Comparison of ENCODE assay signal across 22 cellular contexts in the genomic region with DNA sequence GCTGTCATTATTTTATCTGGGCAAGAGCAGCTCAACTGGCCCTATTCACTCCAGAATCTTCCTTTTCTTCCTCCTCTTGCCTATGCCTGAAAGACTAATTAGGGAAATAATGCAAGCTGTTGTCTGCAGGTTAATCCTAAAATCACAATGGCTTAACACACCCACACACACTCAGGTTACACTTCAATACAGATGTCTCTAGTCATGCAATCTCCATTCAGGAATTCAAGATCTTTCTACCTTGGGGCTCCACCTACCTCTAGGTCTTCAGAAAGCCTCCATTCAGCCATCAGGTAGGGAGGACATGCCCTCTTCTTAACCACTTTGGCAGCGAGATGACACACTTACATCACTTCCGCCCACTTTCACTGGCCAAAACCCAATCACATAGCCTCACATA.
DNase-seq lines count a peak whose midpoint lies in the region; ATAC-seq, FAIRE-seq and TF ChIP-seq lines count a peak whose summit lies in the region.
"Had no signal": no experiment of that assay in that cellular context is flagged by ENCODE, and none has a peak within 500 bp of the region (broad histone marks: within the 10 kb centered on the region; RNA-seq: fewer than 3 reads in every experiment).

No MANE protein-coding gene starts in this region.

- H3K36me3 ChIP-seq in HAP-1 (replicated peaks) = no peaks in the 10 kb centered on the region
- no peaks in the 10 kb centered on the region for H3K36me3 ChIP-seq in neuronal stem cell (replicated peaks in 1 of 2; ENCODE audit: control insufficient read depth in 2 of 2, insufficient read depth in 2 of 2, low read length in 2 of 2)
- H3K36me3 ChIP-seq in right lobe of liver = no peaks in the 10 kb centered on the region
- H3K36me3 ChIP-seq: BLaER1, SJCRH30 had no signal

- H2BK120ac ChIP-seq in neuronal stem cell (ENCODE audit: low read depth, low read length) = no peak overlapping the region

- no peak for FAIRE-seq in GM19239 (lab: Jason Lieb, UNC)
- FAIRE-seq: RCC 7860 had no signal

- H3K27ac ChIP-seq in neuronal stem cell (replicated peaks; ENCODE audit: low read length) (peak overlapping the region; percentile 1), right lobe of liver (no peak overlapping the region)
- H3K27ac ChIP-seq: BLaER1, SJCRH30 had no signal

- no peak overlapping the region for H2BK12ac ChIP-seq in neuronal stem cell (ENCODE audit: low read length)

- H3K4ac ChIP-seq in neuronal stem cell (ENCODE audit: low read length) = no peak overlapping the region

- ATAC-seq in esophagus mucosa (peak; percentile 96), right lobe of liver (no peak), GM21825 (IDR thresholded peaks at IDR 0.05; ENCODE audit: unreplicated experiment) (no peak)

- no CpG with 5 or more reads among the region's 2 CpGs for WGBS in neuronal stem cell (ENCODE audit: extremely low coverage in 2 of 2, insufficient read length in 2 of 2, insufficient replicate concordance in 1 of 2), 2 donors
- WGBS in right lobe of liver (ENCODE audit: insufficient coverage, low coverage, low lambda C conversion rate, missing lambda C conversion rate) = 64% methylated on average over 2 of the region's 2 CpGs

- no peaks in the 10 kb centered on the region for H3K27me3 ChIP-seq in HAP-1 (ENCODE audit: low read depth)
- H3K27me3 ChIP-seq in neuronal stem cell (ENCODE audit: control insufficient read depth in 3 of 3, insufficient read depth in 3 of 3, low read depth in 1 of 3, low read length in 3 of 3) = no peaks in the 10 kb centered on the region
- no peaks in the 10 kb centered on the region for H3K27me3 ChIP-seq in right lobe of liver
- H3K27me3 ChIP-seq: BLaER1, SJCRH30 had no signal

- no peak overlapping the region for H2BK5ac ChIP-seq in neuronal stem cell (ENCODE audit: low read length)

- no peak overlapping the region for H3K23ac ChIP-seq in neuronal stem cell (ENCODE audit: low read depth, low read length, poor library complexity)

- H2BK15ac ChIP-seq in neuronal stem cell (ENCODE audit: low read length) = no peak overlapping the region

- H2AFZ ChIP-seq in neuronal stem cell (ENCODE audit: low read length) = no peak overlapping the region

- no peak overlapping the region for H3K14ac ChIP-seq in neuronal stem cell (ENCODE audit: low read length)

- no peak overlapping the region for H4K8ac ChIP-seq in neuronal stem cell (ENCODE audit: low read depth, low read length)

- no peak overlapping the region for H4K91ac ChIP-seq in neuronal stem cell (ENCODE audit: low read depth, low read length, poor library complexity)

- H3K18ac ChIP-seq in neuronal stem cell (ENCODE audit: low read length) = no peak overlapping the region

- H3K4me2 ChIP-seq in neuronal stem cell (ENCODE audit: insufficient read depth, low read length, poor library complexity, severe bottlenecking) = no peak overlapping the region
- H3K4me2 ChIP-seq: BLaER1 had no signal

- in situ Hi-C loops in HAP-1 (cut with MboI; ENCODE audit: low sequenced_read_pairs) = loop anchor here (25.0 kb wide), 1 partner anchor 420 kb away; the partner anchor contains the start of gene EFNA5

- H3K4me3 ChIP-seq in HAP-1 = no peak overlapping the region
- H3K4me3 ChIP-seq in neuronal stem cell (ENCODE audit: low read length in 2 of 2) = no peak overlapping the region
- no peak overlapping the region for H3K4me3 ChIP-seq in right lobe of liver
- H3K4me3 ChIP-seq: BLaER1, SJCRH30 had no signal

- H3K9me3 ChIP-seq in HAP-1 = no peaks in the 10 kb centered on the region
- H3K9me3 ChIP-seq in neuronal stem cell (replicated peaks in 1 of 2; ENCODE audit: control insufficient read depth in 2 of 2, insufficient read depth in 1 of 2, low read depth in 1 of 2, low read length in 2 of 2) = peaks cover 0 to 3% of the 10 kb centered on the region in 2 donors
- H3K9me3 ChIP-seq in right lobe of liver = no peaks in the 10 kb centered on the region
- H3K9me3 ChIP-seq: BLaER1, Caco-2, SJCRH30 had no signal

- H2AK5ac ChIP-seq in neuronal stem cell (ENCODE audit: low read depth, low read length) = no peak overlapping the region

- no peaks in the 10 kb centered on the region for H3K79me1 ChIP-seq in neuronal stem cell (ENCODE audit: low read depth, low read length)

- TF ChIP-seq CTCF in right lobe of liver (IDR thresholded peaks at IDR 0.05) = no peak

- DNase-seq in HAP-1 (ENCODE audit: low spot score in 2 of 2) (peak; percentile 46 to 86), NCI-H524 (lab: John Stamatoyannopoulos, UW) (peak; percentile 50 to 88), neuronal stem cell (ENCODE audit: low spot score) (peak; percentile 8), right lobe of liver (no peak), GM19239 (ENCODE audit: insufficient read length, low spot score) (no peak)
- DNase-seq: ACHN; Caco-2; CD4-positive, alpha-beta T cell; DMS 273 treated with DMSO at 0.1 percent for 48 hours; DMS79 treated with DMSO at 0.1 percent for 48 hours; GOT3; Karpas-422; MV-4-11; NCI-H1105 treated with DMSO at 0.1 percent for 48 hours; NCI-H2029 treated with DMSO at 0.1 percent for 48 hours; NCI-H446 treated with DMSO at 0.1 percent for 48 hours; OCI-M1; SJCRH30 had no signal

- H3K9ac ChIP-seq in neuronal stem cell (ENCODE audit: low read depth, low read length, poor library complexity) = no peak overlapping the region
- H3K9ac ChIP-seq: BLaER1 had no signal

- intact Hi-C loops in right lobe of liver (cut with DNase I) = no loop called here

- H3K4me1 ChIP-seq in HAP-1 (peaks cover 26% of the 10 kb centered on the region), neuronal stem cell (ENCODE audit: control insufficient read depth in 2 of 2, insufficient read depth in 1 of 2, low read depth in 1 of 2, low read length in 2 of 2) (peaks cover 4% of the 10 kb centered on the region in 2 donors), right lobe of liver (no peaks in the 10 kb centered on the region)
- H3K4me1 ChIP-seq: BLaER1, Caco-2, SJCRH30 had no signal

- TF ChIP-seq POLR2A in right lobe of liver (IDR thresholded peaks at IDR 0.05) = no peak

Comparison
In these comparisons a context has a peak if more than half of its experiments do, and no peak if none do; other contexts are left out.
1. DNase-seq: peak in HAP-1 (2 of 2), NCI-H524 (2 of 2) and neuronal stem cell (single experiment); none in right lobe of liver (0 of 3) and GM19239 (single experiment).